8 cellular contexts compared by ENCODE assay signal in the genomic region with DNA sequence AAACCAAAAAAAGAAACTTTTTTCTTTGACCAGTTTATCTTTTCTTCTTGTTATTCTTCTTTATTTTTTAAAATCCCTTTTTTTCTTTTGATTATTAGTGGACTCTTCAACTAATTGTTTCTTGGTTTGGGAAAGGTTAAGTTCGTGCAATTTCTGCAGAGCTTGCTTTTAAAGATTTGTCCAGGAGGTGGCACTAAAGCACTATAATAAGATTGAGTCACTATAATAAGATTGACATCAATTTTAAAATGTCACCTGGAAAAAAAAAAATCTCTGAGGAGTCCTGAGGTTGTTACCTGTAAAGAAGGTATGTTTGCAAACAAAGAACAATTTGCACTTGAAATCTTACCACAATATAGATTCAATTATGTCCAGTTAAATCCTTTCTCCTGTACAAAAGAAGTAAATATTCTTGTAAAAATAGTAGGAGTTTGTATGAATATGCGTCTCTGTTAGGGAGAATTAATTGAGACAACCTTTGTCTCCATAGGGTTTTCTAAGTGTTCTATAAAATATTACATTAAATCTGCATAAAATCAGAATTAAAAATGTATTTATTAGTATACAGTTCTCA.
DNase-seq lines count a peak whose midpoint lies in the region; ATAC-seq, FAIRE-seq and TF ChIP-seq lines count a peak whose summit lies in the region.

No MANE protein-coding gene starts in this region.

- no peaks in the 10 kb centered on the region for H3K9me2 ChIP-seq in PC-9 (ENCODE audit: insufficient read depth)

- H3K36me3 Mint-ChIP-seq in nephron progenitor cell (ENCODE audit: low read depth), result no peaks in the 10 kb centered on the region

- H3K79me2 ChIP-seq in PC-9 (ENCODE audit: low read depth), result no peaks in the 10 kb centered on the region

- no peak overlapping the region for H2AFZ ChIP-seq in PC-9

- H3F3A ChIP-seq in PC-9 (ENCODE audit: insufficient read depth, low read depth), result no peaks in the 10 kb centered on the region

- H3K27me3 ChIP-seq in PC-9 (ENCODE audit: insufficient read depth, low read depth) (no peaks in the 10 kb centered on the region), dorsolateral prefrontal cortex (peaks cover 0 to 4% (median 0%) of the 10 kb centered on the region in 45 donors)

- intact Hi-C loops in PC-9 (cut with micrococcal nuclease; ENCODE audit: unreplicated experiment) (loop anchor here (5.0 to 10.0 kb wide), 2 partner anchors 358 to 515 kb away; no protein-coding TSS in a partner anchor), dorsolateral prefrontal cortex (cut with DNase I) (loop anchor here in 1 of 2 donors (5.0 kb wide), 1 partner anchor 513 kb away; no protein-coding TSS in a partner anchor)

- no TSS peak for BruUV-seq in PC-9 (replicated peaks; lab: Mats Ljungman, UMichigan)

- H3K9me3 Mint-ChIP-seq in nephron progenitor cell, result peaks cover 1% of the 10 kb centered on the region

- no peak for TF ChIP-seq POLR2A in GM12891 (IDR thresholded peaks at IDR 0.05; ENCODE audit: low read depth, low read length)

- no peak overlapping the region for H3K4me2 ChIP-seq in PC-9

- peak; percentile 45 for ATAC-seq in HG03442 (IDR thresholded peaks at IDR 0.05; ENCODE audit: unreplicated experiment)

- H4K20me1 ChIP-seq in PC-9 (ENCODE audit: insufficient read depth), result no peaks in the 10 kb centered on the region

- no peak overlapping the region for H3K4me3 Mint-ChIP-seq in nephron progenitor cell

- POLR2A ChIA-PET in PC-9 (lab: Charles Lee; ENCODE audit: unreplicated experiment), result interaction anchor here (0.7 kb wide), 1 partner anchor 483 kb away, joined by 6 read pairs; no protein-coding TSS in a partner anchor

- TF ChIP-seq CTCF in GM12873 (IDR thresholded peaks at IDR 0.05; ENCODE audit: insufficient read depth, low read depth, low read length, missing control alignments) (peak; percentile 45), PC-9 (conservative IDR thresholded peaks at IDR 0.05) (peak; percentile 90), dorsolateral prefrontal cortex (IDR thresholded peaks at IDR 0.05 in 54 of 56, conservative IDR thresholded peaks at IDR 0.05 in 2 of 56; ENCODE audit: low read depth in 1 of 56, partially characterized antibody in 56 of 56) (peak; percentile 54 to 83 (median 71)), nephron progenitor cell (IDR thresholded peaks at IDR 0.05) (peak; percentile 78)

- no peak overlapping the region for H3K4me3 ChIP-seq in PC-9
- H3K4me3 ChIP-seq in dorsolateral prefrontal cortex, result peak overlapping the region in 1 of 59 donors; percentile 14

- H3K27ac ChIP-seq in PC-9 (no peak overlapping the region), dorsolateral prefrontal cortex (no peak overlapping the region)

- no peaks in the 10 kb centered on the region for H3K9me3 ChIP-seq in PC-9 (ENCODE audit: insufficient read depth, low read depth)

- FAIRE-seq in GM12891 (lab: Jason Lieb, UNC), result no peak

- peaks cover 16% of the 10 kb centered on the region for H3K4me1 Mint-ChIP-seq in nephron progenitor cell

- peak; percentile 34 for DNase-seq in Ammon's horn (ENCODE audit: low spot score)
- DNase-seq in PC-9, result peak in 1 of 2 experiments; percentile 6
- DNase-seq in dorsolateral prefrontal cortex, result peak in 2 of 10 donors; percentile 3 to 22
- DNase-seq in nephron progenitor cell, result peak; percentile 48
- no peak for DNase-seq in GF-D8 (lab: John Stamatoyannopoulos, UW)
- no peak for DNase-seq in GM12891 (ENCODE audit: insufficient read length, low spot score)

- H3K27me3 Mint-ChIP-seq in nephron progenitor cell (ENCODE audit: low read depth, poor library complexity), result peaks cover 2% of the 10 kb centered on the region

- no peaks in the 10 kb centered on the region for H3K36me3 ChIP-seq in PC-9 (ENCODE audit: low read depth)

- H3K4me1 ChIP-seq in PC-9 (replicated peaks; ENCODE audit: insufficient read depth), result no peaks in the 10 kb centered on the region

- CTCF ChIA-PET in PC-9 (lab: Charles Lee), result interaction anchor here (0.6 to 0.7 kb wide), 3 partner anchors 21 to 429 kb away, joined by 3 to 6 read pairs (median 5); no protein-coding TSS in a partner anchor

- no peak overlapping the region for H3K27ac Mint-ChIP-seq in nephron progenitor cell

TF ChIP-seq in GM12891, 5 proteins besides CTCF, POLR2A, EP300 and RAD21:
- TF ChIP-seq POLR2AphosphoS5 (IDR thresholded peaks at IDR 0.05; ENCODE audit: low read depth, low read length) (no peak), TAF1 (IDR thresholded peaks at IDR 0.05; ENCODE audit: low read depth, low read length) (no peak), SPI1 (IDR thresholded peaks at IDR 0.05; ENCODE audit: low read depth, low read length) (no peak), POU2F2 (IDR thresholded peaks at IDR 0.05; ENCODE audit: low read depth, low read length) (no peak), PAX5 (IDR thresholded peaks at IDR 0.05; ENCODE audit: insufficient read depth, low read length, severe bottlenecking) (no peak)

Comparison
In these comparisons a context has a peak if more than half of its experiments do, and no peak if none do; other contexts are left out.
1. DNase-seq: peak in Ammon's horn (single experiment) and nephron progenitor cell (single experiment); none in GF-D8 (single experiment) and GM12891 (single experiment).
2. Peak in every context shown above with its lines, with median percentiles within 50 percentile points of each other: CTCF ChIP-seq.